10 cellular contexts compared by ENCODE assay signal in the genomic region with DNA sequence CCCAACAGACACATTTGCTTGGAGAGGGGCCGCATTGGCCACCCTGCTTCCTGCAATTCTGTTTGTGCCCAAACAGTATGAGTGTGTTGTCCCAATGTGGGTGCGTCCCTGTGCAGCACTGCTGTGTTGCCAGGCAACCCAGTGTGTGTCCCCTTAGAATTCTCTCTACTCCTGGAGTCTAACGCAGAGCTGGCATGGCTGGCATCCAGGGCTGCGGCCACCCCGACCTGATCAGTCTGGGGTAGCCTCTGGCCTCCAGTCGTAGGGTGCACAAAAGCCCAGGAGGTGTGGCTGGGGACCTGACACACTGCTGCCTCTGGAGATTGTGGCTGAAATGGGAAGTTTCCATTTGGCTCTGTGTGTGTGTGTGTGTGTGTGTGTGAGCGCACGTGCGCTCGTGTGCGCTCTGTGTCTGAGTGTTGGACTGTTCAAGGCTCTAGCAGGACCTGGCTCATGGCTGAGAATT. TPM values are rescaled to one million over a fixed set of nuclear protein-coding genes. Genes with fewer than 3 reads are reported as not detected.
DNase-seq lines count a peak whose midpoint lies in the region; ATAC-seq and TF ChIP-seq lines count a peak whose summit lies in the region.
"Had no signal": no experiment of that assay in that cellular context is flagged by ENCODE, and none has a peak within 500 bp of the region (broad histone marks: within the 10 kb centered on the region; RNA-seq: fewer than 3 reads in every experiment).

No MANE protein-coding gene starts in this region.

- H3K4me2 ChIP-seq in mesenchymal stem cell (ENCODE audit: low read length, poor library complexity, severe bottlenecking) = no peak overlapping the region

- no peaks in the 10 kb centered on the region for H3K36me3 Mint-ChIP-seq in activated naive CD8-positive, alpha-beta T cell treated with anti-CD3 and anti-CD28 coated beads for 36 hours

- no peak overlapping the region for H3K14ac ChIP-seq in mesenchymal stem cell (ENCODE audit: low read length in 2 of 2)

- intact Hi-C loops in Right ventricle myocardium inferior (cut with DNase I) (no loop called here), cardiac septum (cut with DNase I) (loop anchor here (1.0 kb wide), 2 partner anchors 26 to 68 kb away; a partner anchor contains a TSS), vagina (cut with DNase I) (no loop called here)

- no peak overlapping the region for H3K4me3 Mint-ChIP-seq in activated naive CD8-positive, alpha-beta T cell treated with anti-CD3 and anti-CD28 coated beads for 36 hours
- H3K4me3 Mint-ChIP-seq: CD4-positive, alpha-beta T cell; central memory CD8-positive, alpha-beta T cell had no signal

- H3K27ac Mint-ChIP-seq in activated naive CD8-positive, alpha-beta T cell treated with anti-CD3 and anti-CD28 coated beads for 36 hours = no peak overlapping the region
- H3K27ac Mint-ChIP-seq: CD4-positive, alpha-beta T cell had no signal

- no peak overlapping the region for H2BK15ac ChIP-seq in mesenchymal stem cell (ENCODE audit: low read depth, poor library complexity, severe bottlenecking)

- no peak overlapping the region for H2AFZ ChIP-seq in mesenchymal stem cell (ENCODE audit: low read depth, low read length)

- no peaks in the 10 kb centered on the region for H3K79me1 ChIP-seq in mesenchymal stem cell (replicated peaks; ENCODE audit: low read length, poor library complexity, severe bottlenecking)

- H3K4me1 ChIP-seq in mesenchymal stem cell (ENCODE audit: control insufficient read depth, insufficient read depth, low read depth, low read length) = peaks cover 10% of the 10 kb centered on the region
- H3K4me1 ChIP-seq in vagina = peaks cover 38% of the 10 kb centered on the region

- no peak overlapping the region for H2BK120ac ChIP-seq in mesenchymal stem cell (ENCODE audit: low read depth, low read length)

- H3K4ac ChIP-seq in mesenchymal stem cell (ENCODE audit: low read depth in 1 of 2, low read length in 2 of 2) = no peak overlapping the region

- H3K27me3 ChIP-seq in mesenchymal stem cell (ENCODE audit: control insufficient read depth in 1 of 2, insufficient read depth in 1 of 2, low read length in 2 of 2) = no peaks in the 10 kb centered on the region
- H3K27me3 ChIP-seq in vagina = no peaks in the 10 kb centered on the region

- H4K91ac ChIP-seq in mesenchymal stem cell (ENCODE audit: low read length) = no peak overlapping the region

- H3K23ac ChIP-seq in mesenchymal stem cell (ENCODE audit: low read length in 2 of 2) = no peak overlapping the region

- H3K36me3 ChIP-seq in mesenchymal stem cell (ENCODE audit: control insufficient read depth in 1 of 2, insufficient read depth in 2 of 2, low read depth in 1 of 2, low read length in 2 of 2) (no peaks in the 10 kb centered on the region), vagina (no peaks in the 10 kb centered on the region)

- no peak overlapping the region for H2BK5ac ChIP-seq in mesenchymal stem cell (ENCODE audit: low read depth, low read length, poor library complexity, severe bottlenecking)

- H2AK5ac ChIP-seq in mesenchymal stem cell (ENCODE audit: low read length, severe bottlenecking) = no peak overlapping the region

- H3K9me3 ChIP-seq in mesenchymal stem cell (ENCODE audit: control insufficient read depth, low read length) = no peaks in the 10 kb centered on the region
- no peaks in the 10 kb centered on the region for H3K9me3 ChIP-seq in vagina

- ATAC-seq in Right ventricle myocardium inferior = peak; percentile 34

- H3K27ac ChIP-seq in cingulate gyrus (ENCODE audit: low read depth, low read length) (peak overlapping the region; percentile 69), mesenchymal stem cell (ENCODE audit: low read length, poor library complexity, severe bottlenecking) (no peak overlapping the region), vagina (peak overlapping the region; percentile 73)

- TF ChIP-seq POLR2A in vagina (IDR thresholded peaks at IDR 0.05) = no peak

- WGBS in mesenchymal stem cell = 87% methylated on average over 11 of the region's 11 CpGs

- no peak for TF ChIP-seq CTCF in vagina (IDR thresholded peaks at IDR 0.05)

- H3K27me3 Mint-ChIP-seq in activated naive CD8-positive, alpha-beta T cell treated with anti-CD3 and anti-CD28 coated beads for 36 hours = no peaks in the 10 kb centered on the region
- H3K27me3 Mint-ChIP-seq: CD4-positive, alpha-beta T cell; central memory CD8-positive, alpha-beta T cell had no signal

- H3K4me1 Mint-ChIP-seq in activated naive CD8-positive, alpha-beta T cell treated with anti-CD3 and anti-CD28 coated beads for 36 hours = peaks cover 18% of the 10 kb centered on the region

- H2BK12ac ChIP-seq in mesenchymal stem cell (ENCODE audit: low read length in 2 of 2) = peak overlapping the region in 1 of 2 experiments; percentile 32

- peak overlapping the region; percentile 94 for H3K9ac ChIP-seq in mesenchymal stem cell (ENCODE audit: low read length)

- H3K18ac ChIP-seq in mesenchymal stem cell (ENCODE audit: low read depth in 1 of 2, low read length in 2 of 2) = no peak overlapping the region

- DNase-seq in Right ventricle myocardium inferior (ENCODE audit: missing footprints) = peak; percentile 80
- no peak for DNase-seq in cardiac septum (ENCODE audit: low spot score)
- DNase-seq in mesenchymal stem cell = peak; percentile 58
- no peak for DNase-seq in vagina (ENCODE audit: extremely low spot score in 2 of 2)
- no peak for DNase-seq in activated naive CD8-positive, alpha-beta T cell treated with anti-CD3 and anti-CD28 coated beads for 36 hours
- DNase-seq in activated naive CD4-positive, alpha-beta T cell treated with anti-CD3 and anti-CD28 coated beads, Interleukin-2, amount 50 U/mL, for 16 hours = no peak
- no peak for DNase-seq in NCI-H146 (lab: John Stamatoyannopoulos, UW)
- DNase-seq: CD4-positive, alpha-beta T cell had no signal

- H4K8ac ChIP-seq in mesenchymal stem cell (ENCODE audit: low read length) = peak overlapping the region; percentile 45

- H3K9me3 Mint-ChIP-seq in activated naive CD8-positive, alpha-beta T cell treated with anti-CD3 and anti-CD28 coated beads for 36 hours = no peaks in the 10 kb centered on the region
- H3K9me3 Mint-ChIP-seq: CD4-positive, alpha-beta T cell; central memory CD8-positive, alpha-beta T cell had no signal

- H3K4me3 ChIP-seq in mesenchymal stem cell (ENCODE audit: insufficient read depth in 1 of 2, low read depth in 1 of 2, low read length in 2 of 2) = peak overlapping the region in 1 of 2 experiments; percentile 49
- no peak overlapping the region for H3K4me3 ChIP-seq in vagina

RNA-seq across cellular contexts. Expression of a gene that starts 48.0 kb away (rescaled TPM):
- not detected for total RNA-seq in Right ventricle myocardium inferior
- total RNA-seq in cardiac septum = not detected
- polyA plus RNA-seq in mesenchymal stem cell (2013, experiment 1 of 2) = not detected
- polyA plus RNA-seq in mesenchymal stem cell (2013, experiment 2 of 2) = not detected
- total RNA-seq in vagina = not detected
- not detected for total RNA-seq in activated naive CD8-positive, alpha-beta T cell treated with anti-CD3 and anti-CD28 coated beads for 36 hours
- total RNA-seq: CD4-positive, alpha-beta T cell had no signal

Comparison
In these comparisons a context has a peak if more than half of its experiments do, and no peak if none do; other contexts are left out.
1. DNase-seq: peak in Right ventricle myocardium inferior (single experiment) and mesenchymal stem cell (single experiment); none in cardiac septum (single experiment), vagina (0 of 2), activated naive CD8-positive, alpha-beta T cell treated with anti-CD3 and anti-CD28 coated beads for 36 hours (single experiment), activated naive CD4-positive, alpha-beta T cell treated with anti-CD3 and anti-CD28 coated beads, Interleukin-2, amount 50 U/mL, for 16 hours (single experiment) and NCI-H146 (single experiment).